8 cellular contexts compared by ENCODE assay signal in the genomic region with DNA sequence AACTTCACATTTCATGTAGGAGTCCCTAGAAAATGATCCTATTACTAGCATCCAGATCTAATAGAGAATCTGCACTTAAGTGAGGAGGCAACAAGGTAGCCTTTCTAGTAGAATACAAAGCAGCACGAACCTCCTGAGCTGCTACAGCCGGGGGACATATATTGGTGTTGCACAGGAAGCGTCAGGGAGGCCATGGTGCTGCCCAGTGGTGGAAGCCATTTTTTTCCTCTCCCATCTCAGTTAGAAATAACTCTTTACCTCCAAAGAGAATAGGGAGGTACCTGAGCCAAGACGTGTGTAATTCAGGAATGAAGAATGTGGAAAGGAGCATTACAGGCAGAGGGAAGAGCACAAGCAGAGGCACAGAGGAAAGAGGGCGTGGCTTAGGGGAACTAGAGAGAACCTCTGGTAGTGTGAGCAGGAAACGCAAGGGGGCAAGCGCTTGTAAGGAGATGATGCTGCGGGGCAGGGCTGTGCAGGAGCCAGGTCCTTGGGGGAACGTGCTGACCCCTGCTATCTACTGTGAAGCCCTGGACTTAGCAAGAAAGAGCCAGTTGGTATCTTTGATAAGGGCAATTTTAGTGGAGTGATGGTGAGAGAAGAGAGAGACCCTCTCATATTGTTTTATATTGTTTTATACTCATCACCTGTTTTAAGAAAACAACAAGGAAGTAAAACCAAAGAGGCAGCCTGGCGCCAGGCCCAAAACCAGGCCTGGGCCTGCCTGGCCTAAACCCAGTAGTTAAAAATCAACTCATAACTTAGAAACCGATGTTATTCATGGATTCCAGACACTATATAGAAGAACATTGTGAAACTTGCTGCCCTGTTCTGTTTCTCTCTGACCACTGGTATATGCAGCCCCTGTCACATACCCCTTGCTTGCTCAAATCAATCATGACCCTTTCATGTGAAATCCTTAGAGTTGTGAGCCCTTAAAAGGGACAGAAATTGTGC. TPM values are rescaled to one million over a fixed set of nuclear protein-coding genes. Genes with fewer than 3 reads are reported as not detected.
DNase-seq lines count a peak whose midpoint lies in the region; ATAC-seq, FAIRE-seq and TF ChIP-seq lines count a peak whose summit lies in the region.

No MANE protein-coding gene starts in this region.

- intact Hi-C loops in K562 (cut with micrococcal nuclease), result loop anchor here (5.0 kb wide), 1 partner anchor 153 kb away; no protein-coding TSS in a partner anchor

- peaks cover 0 to 7% of the 10 kb centered on the region in 2 experiments; a peak in 1 of 5 replicates for H3K27me3 ChIP-seq in K562 (ENCODE audit: control insufficient read depth in 2 of 2, insufficient read depth in 2 of 2, low read length in 2 of 2)

- no peak overlapping the region for H3K9ac ChIP-seq in K562 (ENCODE audit: insufficient read depth in 1 of 2, low read depth in 2 of 2, low read length in 2 of 2)

- peak overlapping the region; percentile 64 for H3K4me2 ChIP-seq in K562 (ENCODE audit: insufficient read depth, low read length)

- ATAC-seq in K562, result peak; percentile 90

- no peak overlapping the region for H3K4me3 ChIP-seq in K562

- peak; percentile 23 for FAIRE-seq in K562 (lab: Jason Lieb, UNC)

- H3K4me1 ChIP-seq in K562 (replicated peaks in 1 of 2; ENCODE audit: control insufficient read depth in 2 of 2, insufficient read depth in 2 of 2, low read length in 2 of 2), result no peaks in the 10 kb centered on the region

- no peak overlapping the region for H3K27ac ChIP-seq in K562 (ENCODE audit: extremely low read depth, low read depth, low read length)

- TF ChIP-seq EP300 in K562 (IDR thresholded peaks at IDR 0.05; ENCODE audit: low read length), result no peak

- peak overlapping the region; percentile 83; the same call in 1 of the 2 replicates for H2AFZ ChIP-seq in K562 (ENCODE audit: low read depth, low read length)

- H4K20me1 ChIP-seq in K562 (replicated peaks; ENCODE audit: control insufficient read depth, insufficient read depth, low read length), result no peaks in the 10 kb centered on the region

- POLR2A ChIA-PET in K562 (lab: Yijun Ruan, JAX), result no interaction called here

- DNase-seq in HCEC 1CT (peak; percentile 13), T-helper 2 cell (peak in 4 of 5 experiments; percentile 23 to 75 (median 50)), K562 (ENCODE audit: extremely low read depth in 1 of 4, low spot score in 3 of 4) (peak; percentile 15 to 42 (median 31)), middle frontal gyrus (ENCODE audit: extremely low spot score, low spot score) (no peak), SKM-1 (lab: John Stamatoyannopoulos, UW; ENCODE audit: unreplicated experiment) (no peak), SKM-1 treated with dmso at 0.1 percent for 144 hours (lab: John Stamatoyannopoulos, UW; ENCODE audit: unreplicated experiment) (no peak), NCI-H2227 treated with DMSO at 0.1 percent for 48 hours (lab: John Stamatoyannopoulos, UW) (no peak)
- peak in 2 of 3 donors; percentile 17 to 42 for DNase-seq in stimulated activated CD4-positive, alpha-beta T cell treated with anti-CD3 and anti-CD28 coated beads, Interleukin-12 subunit alpha, Interleukin-12 subunit beta, amount 100 ng/mL, for 48 hours (ENCODE audit: low read depth in 2 of 3, low spot score in 1 of 3)

- no peaks in the 10 kb centered on the region for H3K9me3 ChIP-seq in K562 (replicated peaks; ENCODE audit: control insufficient read depth, insufficient read depth, low read depth, low read length)

- in situ Hi-C loops in K562 (cut with MboI), result no loop called here

- BruUV-seq in K562 (replicated peaks; lab: Mats Ljungman, UMichigan), result no TSS peak

- CTCF ChIA-PET in K562 (lab: Yijun Ruan, JAX; ENCODE audit: low intra/inter-chr PET ratio), result interaction anchor here (0.6 kb wide), 1 partner anchor 154 kb away, joined by 9 read pairs; no protein-coding TSS in a partner anchor

- H3K36me3 ChIP-seq in K562 (ENCODE audit: control insufficient read depth, insufficient read depth, low read length), result no peaks in the 10 kb centered on the region

- WGBS in K562 (ENCODE audit: insufficient coverage, low coverage, missing lambda C conversion rate), result 6% methylated on average over 11 of the region's 11 CpGs

- no peaks in the 10 kb centered on the region for H3K9me1 ChIP-seq in K562 (ENCODE audit: control insufficient read depth, insufficient read depth, low read length)

- TF ChIP-seq CTCF in K562 (IDR thresholded peaks at IDR 0.05 in 2 of 3, conservative IDR thresholded peaks at IDR 0.05 in 1 of 3; ENCODE audit: insufficient read depth in 2 of 3, low read depth in 1 of 3, low read length in 3 of 3), result peak; percentile 12 to 33 (median 25); a peak in 2 of 6 replicates

- no peaks in the 10 kb centered on the region for H3K79me2 ChIP-seq in K562 (ENCODE audit: control insufficient read depth, insufficient read depth, low read length)

- TF ChIP-seq POLR2A in K562 (conservative IDR thresholded peaks at IDR 0.05), result no peak

- no peak; a peak in 1 of 4 replicates for TF ChIP-seq RAD21 in K562 (CRISPR knock-in tag; conservative IDR thresholded peaks at IDR 0.05 in 1 of 2, IDR thresholded peaks at IDR 0.05 in 1 of 2)

TF ChIP-seq in K562, 482 proteins besides CTCF, POLR2A, EP300 and RAD21 (continues in another document):
- TF ChIP-seq CTBP1 (IDR thresholded peaks at IDR 0.05; ENCODE audit: borderline replicate concordance) (peak; percentile 31; the same call in 1 of the 2 replicates), TAL1 (IDR thresholded peaks at IDR 0.05) (no peak), SP1 (CRISPR knock-in tag; IDR thresholded peaks at IDR 0.05) (no peak), SMAD4 (CRISPR knock-in tag; conservative IDR thresholded peaks at IDR 0.05) (0 out of 2 replicates have a peak, but pooled peaks have one; percentile 25), GABPB1 (CRISPR knock-in tag; IDR thresholded peaks at IDR 0.05) (peak; percentile 40; the same call in 1 of the 2 replicates), CBX3 (IDR thresholded peaks at IDR 0.05; ENCODE audit: borderline replicate concordance in 1 of 2, low read length in 2 of 2) (peak in 1 of 2 experiments; percentile 41; a peak in 1 of 3 replicates), NCOA1 (IDR thresholded peaks at IDR 0.05; ENCODE audit: low read depth) (0 out of 2 replicates have a peak, but pooled peaks have one; percentile 35)
- TF ChIP-seq, protein P1, sequence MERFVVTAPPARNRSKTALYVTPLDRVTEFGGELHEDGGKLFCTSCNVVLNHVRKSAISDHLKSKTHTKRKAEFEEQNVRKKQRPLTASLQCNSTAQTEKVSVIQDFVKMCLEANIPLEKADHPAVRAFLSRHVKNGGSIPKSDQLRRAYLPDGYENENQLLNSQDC (CRISPR knock-in tag; IDR thresholded peaks at IDR 0.05), result no peak
- TF ChIP-seq, protein P2, sequence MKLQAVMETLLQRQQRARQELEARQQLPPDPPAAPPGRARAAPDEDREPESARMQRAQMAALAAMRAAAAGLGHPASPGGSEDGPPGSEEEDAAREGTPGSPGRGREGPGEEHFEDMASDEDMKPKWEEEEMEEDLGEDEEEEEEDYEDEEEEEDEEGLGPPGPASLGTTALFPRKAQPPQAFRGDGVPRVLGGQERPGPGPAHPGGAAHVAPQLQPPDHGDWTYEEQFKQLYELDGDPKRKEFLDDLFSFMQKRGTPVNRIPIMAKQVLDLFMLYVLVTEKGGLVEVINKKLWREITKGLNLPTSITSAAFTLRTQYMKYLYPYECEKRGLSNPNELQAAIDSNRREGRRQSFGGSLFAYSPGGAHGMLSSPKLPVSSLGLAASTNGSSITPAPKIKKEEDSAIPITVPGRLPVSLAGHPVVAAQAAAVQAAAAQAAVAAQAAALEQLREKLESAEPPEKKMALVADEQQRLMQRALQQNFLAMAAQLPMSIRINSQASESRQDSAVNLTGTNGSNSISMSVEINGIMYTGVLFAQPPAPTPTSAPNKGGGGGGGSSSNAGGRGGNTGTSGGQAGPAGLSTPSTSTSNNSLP (IDR thresholded peaks at IDR 0.05; ENCODE audit: borderline replicate concordance, low read depth, low read length), result no peak

RNA-seq across cellular contexts. Expression of a gene that starts 50.0 kb away (rescaled TPM):
- total RNA-seq in K562 (2011; cell fraction: chromatin; rRNA removed; ENCODE audit: low replicate concordance), result 0.86 TPM in 1 of 2 replicates, not detected in the other
- 0.13 TPM in 1 of 2 replicates, not detected in the other for total RNA-seq in K562 (2011; cell fraction: nucleolus; rRNA removed)
- total RNA-seq in K562 (2011; cell fraction: nucleoplasm; rRNA removed), result 0.61 and 1.1 TPM in 2 replicates
- total RNA-seq in K562 (2014; rRNA removed) (not detected in 2 replicates), K562 (2014; rRNA removed; fragmentation: Illumina TruSeq; extraction: Trizol) (not detected in 2 replicates), K562 (2015; rRNA removed; fragmentation: Illumina TruSeq; extraction: Trizol) (0.11 TPM in 1 of 2 replicates, not detected in the other), K562 (2021) (0.25 and 0.58 TPM in 2 replicates)
- polyA plus RNA-seq in K562 (2011; rRNA removed) (0.19 and 0.22 TPM in 2 replicates), K562 (2014; fragmentation: Illumina TruSeq; extraction: Trizol) (0.37 TPM in 1 of 2 replicates, not detected in the other), K562 (2014; fragmentation: Nextera tagmentation; extraction: Ambion mirVana) (under 1 TPM in 1 of 2 experiments, not detected in 1; 0.01 TPM), K562 (2014; rRNA removed) (0.13 TPM in 1 of 2 replicates, not detected in the other)
- polyA plus RNA-seq in K562 (2011; cell fraction: cytosol; rRNA removed), result 0.07 and 0.15 TPM in 2 replicates
- polyA plus RNA-seq in K562 (2011; cell fraction: nucleus; rRNA removed), result 0.14 and 0.38 TPM in 2 replicates
- 0.03 TPM in 2 replicates for polyA plus RNA-seq in K562 (2012)
- 0.12 and 0.18 TPM in 2 replicates for polyA minus RNA-seq in K562 (2011; rRNA and poly(A)+ RNA removed)
- polyA minus RNA-seq in K562 (2011; cell fraction: cytosol; rRNA and poly(A)+ RNA removed), result not detected in 2 replicates
- 0.13 TPM in 1 of 2 replicates, not detected in the other for polyA minus RNA-seq in K562 (2011; cell fraction: nucleus; rRNA and poly(A)+ RNA removed)

Comparison
In these comparisons a context has a peak if more than half of its experiments do, and no peak if none do; other contexts are left out.
1. DNase-seq: peak in HCEC 1CT (single experiment), T-helper 2 cell (4 of 5), K562 (4 of 4) and stimulated activated CD4-positive, alpha-beta T cell treated with anti-CD3 and anti-CD28 coated beads, Interleukin-12 subunit alpha, Interleukin-12 subunit beta, amount 100 ng/mL, for 48 hours (2 of 3); none in middle frontal gyrus (single experiment), SKM-1 (single experiment), SKM-1 treated with dmso at 0.1 percent for 144 hours (single experiment) and NCI-H2227 treated with DMSO at 0.1 percent for 48 hours (single experiment).